In the genomic region with DNA sequence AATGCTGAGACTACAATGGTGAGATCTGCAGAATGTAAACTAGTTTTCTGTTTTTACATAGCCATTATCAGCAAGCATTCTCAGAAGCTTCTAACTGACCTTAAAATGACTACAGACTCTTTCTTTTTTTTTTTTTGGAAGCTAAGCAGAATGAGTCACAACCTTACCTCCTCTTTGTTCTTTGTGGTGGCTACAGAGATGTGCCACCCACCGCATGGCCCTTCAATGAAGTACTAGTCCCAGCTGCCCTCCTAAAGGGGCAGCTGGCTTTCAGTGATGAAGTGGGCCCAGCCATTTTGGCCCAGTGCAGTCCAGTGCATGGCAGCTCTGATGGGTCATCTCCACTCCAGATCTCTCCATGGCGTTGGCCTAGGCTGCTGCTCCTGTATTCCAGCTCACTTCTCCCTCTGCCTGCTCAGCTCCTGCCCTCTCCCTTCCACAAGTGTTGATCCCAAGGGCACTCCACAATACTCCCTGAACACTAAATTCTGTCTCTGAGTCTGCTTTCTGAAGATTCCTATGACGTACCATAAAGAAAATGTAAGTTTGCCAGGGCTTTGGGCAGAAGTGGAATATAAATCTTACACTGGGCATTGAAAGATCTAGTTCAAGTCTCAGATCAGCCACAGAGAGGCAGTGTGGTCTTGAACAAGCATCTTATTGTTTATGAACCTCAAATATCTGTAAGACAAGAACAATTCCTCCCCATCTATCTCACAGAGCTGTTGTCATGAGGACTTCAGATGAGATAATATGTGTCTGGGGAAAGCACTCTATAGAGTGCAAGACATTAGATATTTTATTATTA, we compare ENCODE assay signal across 1 cellular context.
TF ChIP-seq lines count a peak whose summit lies in the region.

No MANE protein-coding gene starts in this region.

TF ChIP-seq in HEK293, 187 proteins besides CTCF, POLR2A, EP300 and RAD21 (continued from another document):
- peak; percentile 25 for TF ChIP-seq ZNF654 (tag by site-specific recombination; IDR thresholded peaks at IDR 0.05; ENCODE audit: low read depth)
- TF ChIP-seq ZNF211 (tag by site-specific recombination; IDR thresholded peaks at IDR 0.05; ENCODE audit: low read depth) = no peak
TF ChIP-seq in HEK293: peak in this region for 1.
